Comparison of ENCODE assay signal across 31 cellular contexts in the genomic region with DNA sequence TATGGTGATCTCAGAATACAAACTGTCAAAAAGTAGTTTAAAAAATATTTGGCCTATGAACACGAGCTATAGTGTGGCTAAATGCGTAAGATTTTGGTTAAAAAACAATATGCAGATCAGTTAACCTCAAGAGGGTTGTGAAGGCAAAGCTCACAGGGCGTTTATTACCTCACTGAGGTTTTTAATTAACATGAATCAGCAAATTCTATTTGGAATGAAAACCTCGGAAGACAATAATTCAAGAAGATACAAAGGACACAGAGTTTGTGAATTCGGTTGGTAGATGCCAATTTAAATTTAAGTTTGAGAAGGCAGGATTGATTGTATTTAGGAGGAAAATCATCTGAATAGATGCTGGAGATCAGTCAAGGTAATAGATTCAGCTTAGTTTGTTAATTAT.
"Had no signal": no experiment of that assay in that cellular context is flagged by ENCODE, and none has a peak within 500 bp of the region (broad histone marks: within the 10 kb centered on the region; RNA-seq: fewer than 3 reads in every experiment).

No MANE protein-coding gene starts in this region.

- H3K36me3 ChIP-seq: ascending aorta, cardiac muscle cell, colonic mucosa had no signal

- ATAC-seq: activated CD8-positive, alpha-beta T cell treated with anti-CD3 and anti-CD28 coated beads for 36 hours; activated naive CD8-positive, alpha-beta T cell treated with anti-CD3 and anti-CD28 coated beads, Interleukin-2, amount 50 U/mL, for 24 hours; activated T-cell treated with anti-CD3 and anti-CD28 coated beads, Interleukin-2, amount 50 U/mL, for 4 hours; activated T-cell treated with anti-CD3 and anti-CD28 coated beads, Interleukin-2, amount 50 U/mL, for 72 hours; activated T-helper 17 cell treated with anti-CD3 and anti-CD28 coated beads, Interleukin-2, amount 50 U/mL, for 72 hours had no signal

- H3K4me1 ChIP-seq: ascending aorta, colonic mucosa had no signal

- H3K4me3 ChIP-seq: ascending aorta, cardiac muscle cell, colonic mucosa had no signal

- H3K27ac ChIP-seq: ascending aorta, cardiac muscle cell, colonic mucosa, VCaP had no signal

- H3K9me3 ChIP-seq: ascending aorta, colonic mucosa had no signal

- H3K27me3 ChIP-seq: ascending aorta, cardiac muscle cell, colonic mucosa had no signal

- FAIRE-seq: bronchial epithelial cell, TTC549 had no signal

- DNase-seq: activated B cell treated with CpG ODN at 0.5 μM for 24 hours; activated CD4-positive, alpha-beta memory T cell treated with anti-CD3 and anti-CD28 coated beads for 36 hours; activated CD4-positive, alpha-beta T cell treated with anti-CD3 and anti-CD28 coated beads for 4 hours; activated CD4-positive, alpha-beta T cell treated with anti-CD3 and anti-CD28 coated beads, Interleukin-2, amount 10 ng/mL, durations not matched to agents 24 days and 14 days; activated CD4-positive, alpha-beta T cell treated with anti-CD3 and anti-CD28 coated beads, Interleukin-2, amount 50 U/mL, for 1 hour; activated CD4-positive, alpha-beta T cell treated with anti-CD3 and anti-CD28 coated beads, Interleukin-2, amount 50 U/mL, for 4 hours; activated CD4-positive, CD25-positive, alpha-beta regulatory T cell treated with anti-CD3 and anti-CD28 coated beads, Interleukin-2, amount 50 U/mL, for 72 hours; activated CD8-positive, alpha-beta memory T cell treated with anti-CD3 and anti-CD28 coated beads, Interleukin-2, amount 50 U/mL, for 4 hours; activated CD8-positive, alpha-beta T cell treated with anti-CD3 and anti-CD28 coated beads for 36 hours; activated gamma-delta T cell; activated naive CD4-positive, alpha-beta T cell treated with anti-CD3 and anti-CD28 coated beads, Interleukin-2, amount 10 ng/mL, durations not matched to agents 7 days and 5 days; activated naive CD4-positive, alpha-beta T cell treated with Interleukin-2 at 50 U/mL for 16 hours; activated naive CD8-positive, alpha-beta T cell treated with anti-CD3 and anti-CD28 coated beads, Interleukin-2, amount 10 ng/mL, durations not matched to agents 7 days and 5 days; activated naive CD8-positive, alpha-beta T cell treated with anti-CD3 and anti-CD28 coated beads, Interleukin-2, amount 50 U/mL, for 24 hours; activated T-cell treated with anti-CD3 and anti-CD28 coated beads for 4 hours; activated T-cell treated with anti-CD3 and anti-CD28 coated beads, Interleukin-2, amount 50 U/mL, for 1 hour; activated T-cell treated with anti-CD3 and anti-CD28 coated beads, Interleukin-2, amount 50 U/mL, for 4 hours; activated T-cell treated with anti-CD3 and anti-CD28 coated beads, Interleukin-2, amount 50 U/mL, for 72 hours; amygdala; anterior cingulate cortex; caudate nucleus; cerebellar nuclear complex; colonic mucosa; T-helper 2 cell; T-helper 9 cell had no signal
